Comparison of ENCODE assay signal across 8 cellular contexts in genomic region chr6:1390071-1390804, GRCh38. TPM values are rescaled to one million over a fixed set of nuclear protein-coding genes. Genes with fewer than 3 reads are reported as not detected.
DNase-seq lines count a peak whose midpoint lies in the region; ATAC-seq and TF ChIP-seq lines count a peak whose summit lies in the region.

No MANE protein-coding gene starts in this region.

- DNase-seq in SK-N-SH (no peak), left cardiac atrium (peak; percentile 40), skeletal muscle cell (ENCODE audit: low read depth) (peak; percentile 22), NCI-H345 (lab: John Stamatoyannopoulos, UW) (no peak), PC-3 (no peak)
- peak; percentile 55 for DNase-seq in activated CD8-positive, alpha-beta memory T cell treated with anti-CD3 and anti-CD28 coated beads, Interleukin-2, amount 50 U/mL, for 48 hours

- H3K79me2 ChIP-seq in SK-N-SH (ENCODE audit: insufficient read depth) (no peaks in the 10 kb centered on the region), PC-3 (ENCODE audit: low read length) (no peaks in the 10 kb centered on the region)

- no peak overlapping the region for H3K4me3 ChIP-seq in SK-N-SH (ENCODE audit: low read depth in 2 of 2, low read length in 1 of 2)
- H3K4me3 ChIP-seq in skeletal muscle cell (ENCODE audit: low read depth, low read length) = peak overlapping the region; percentile 53
- no peak overlapping the region for H3K4me3 ChIP-seq in PC-3 (ENCODE audit: low read length)

- no peak for TF ChIP-seq RAD21 in SK-N-SH (IDR thresholded peaks at IDR 0.05; ENCODE audit: low read length)

- CTCF ChIA-PET in SK-N-SH (lab: Yijun Ruan, JAX) (interaction anchor here (1.2 kb wide), 1 partner anchor 9 kb away, joined by 5 read pairs; no protein-coding TSS in a partner anchor), PC-3 (lab: Charles Lee) (no interaction called here)

- intact Hi-C loops in left cardiac atrium (cut with DNase I) = loop anchor here in 1 of 2 donors (10.0 kb wide), 2 partner anchors 475 to 795 kb away; no protein-coding TSS in a partner anchor
- intact Hi-C loops in PC-3 (cut with micrococcal nuclease) = no loop called here

- no peak for TF ChIP-seq EP300 in SK-N-SH (IDR thresholded peaks at IDR 0.05; ENCODE audit: borderline replicate concordance in 1 of 2, low read depth in 1 of 2, low read length in 1 of 2)

- no TSS peak for BruUV-seq in PC-3 (replicated peaks; lab: Mats Ljungman, UMichigan)

- H3F3A ChIP-seq in SK-N-SH (replicated peaks; ENCODE audit: insufficient read depth) (no peaks in the 10 kb centered on the region), PC-3 (ENCODE audit: low read length, unreplicated experiment) (no peaks in the 10 kb centered on the region)

- no peak overlapping the region for H2AFZ ChIP-seq in SK-N-SH (ENCODE audit: low read depth)
- H2AFZ ChIP-seq in PC-3 (ENCODE audit: low read length) = no peak overlapping the region

- H3K9me3 ChIP-seq in SK-N-SH (no peaks in the 10 kb centered on the region), PC-3 (ENCODE audit: low read length) (no peaks in the 10 kb centered on the region)

- POLR2A ChIA-PET in SK-N-SH (lab: Yijun Ruan, JAX) = no interaction called here
- POLR2A ChIA-PET in PC-3 (lab: Charles Lee; ENCODE audit: unreplicated experiment) = no interaction called here

- H3K9ac ChIP-seq in SK-N-SH (no peak overlapping the region), PC-3 (ENCODE audit: low read length) (no peak overlapping the region)

- no peak for ATAC-seq in SK-N-SH treated with all-trans-retinoic acid at 6 μM for 48 hours
- ATAC-seq in left cardiac atrium = peak; percentile 8 to 60
- ATAC-seq in PC-3 = no peak
- ATAC-seq in GM19455 (IDR thresholded peaks at IDR 0.05; ENCODE audit: unreplicated experiment) = no peak

- H3K9me2 ChIP-seq in SK-N-SH (no peaks in the 10 kb centered on the region), PC-3 (replicated peaks; ENCODE audit: low read length) (no peaks in the 10 kb centered on the region)

- H3K4me1 ChIP-seq in SK-N-SH (ENCODE audit: control insufficient read depth in 1 of 2, insufficient read depth in 2 of 2, low read depth in 1 of 2, low read length in 1 of 2) (no peaks in the 10 kb centered on the region), PC-3 (ENCODE audit: insufficient read depth, low read length) (no peaks in the 10 kb centered on the region)

- H3K27me3 ChIP-seq in SK-N-SH (ENCODE audit: insufficient read depth) = peaks cover 82% of the 10 kb centered on the region
- H3K27me3 ChIP-seq in PC-3 (ENCODE audit: low read length) = peaks cover 72% of the 10 kb centered on the region

- H4K20me1 ChIP-seq in SK-N-SH (ENCODE audit: insufficient read depth) = no peaks in the 10 kb centered on the region
- H4K20me1 ChIP-seq in PC-3 (ENCODE audit: low read length) = no peaks in the 10 kb centered on the region

- H3K36me3 ChIP-seq in SK-N-SH (replicated peaks in 1 of 2; ENCODE audit: control insufficient read depth in 1 of 2, insufficient read depth in 2 of 2, low read length in 1 of 2) (no peaks in the 10 kb centered on the region), PC-3 (ENCODE audit: low read depth, low read length) (no peaks in the 10 kb centered on the region)

- WGBS in SK-N-SH (ENCODE audit: low lambda C conversion rate) = 2% methylated on average over 26 of the region's 92 CpGs

- H3K4me2 ChIP-seq in SK-N-SH = peak overlapping the region; percentile 33; the same call in 1 of the 2 replicates
- no peak overlapping the region for H3K4me2 ChIP-seq in PC-3 (ENCODE audit: low read length)

- H3K27ac ChIP-seq in SK-N-SH (ENCODE audit: low read depth in 2 of 2, low read length in 1 of 2) = no peak overlapping the region
- no peak overlapping the region for H3K27ac ChIP-seq in PC-3 (ENCODE audit: low read length)

- no peak for TF ChIP-seq CTCF in SK-N-SH (IDR thresholded peaks at IDR 0.05)
- TF ChIP-seq CTCF in PC-3 (conservative IDR thresholded peaks at IDR 0.05; ENCODE audit: low read depth, low read length) = no peak

TF ChIP-seq in SK-N-SH, 30 proteins besides CTCF, POLR2A, EP300 and RAD21:
- no peak for TF ChIP-seq NFIC (IDR thresholded peaks at IDR 0.05; ENCODE audit: borderline replicate concordance)
- peak; percentile 86 for TF ChIP-seq EZH2phosphoT487 (IDR thresholded peaks at IDR 0.05; ENCODE audit: borderline replicate concordance, low read depth)
TF ChIP-seq in SK-N-SH: peak in this region for 1.

TF ChIP-seq in SK-N-SH treated with all-trans-retinoic acid at 6 μM for 48 hours, 23 proteins besides CTCF, POLR2A, EP300 and RAD21:
- TF ChIP-seq ZNF565 (CRISPR knock-in tag; conservative IDR thresholded peaks at IDR 0.05; ENCODE audit: low read depth) = no peak
- no peak for TF ChIP-seq PATZ1 (CRISPR knock-in tag; IDR thresholded peaks at IDR 0.05; ENCODE audit: borderline replicate concordance)
- TF ChIP-seq ZFP30 (CRISPR knock-in tag; IDR thresholded peaks at IDR 0.05) = no peak
- no peak for TF ChIP-seq RARB (CRISPR knock-in tag; IDR thresholded peaks at IDR 0.05)

RNA-seq across cellular contexts. Expression of gene FOXF2, which starts 0.9 kb away (rescaled TPM):
- not detected in 2 replicates for polyA plus RNA-seq in SK-N-SH (2012; rRNA removed)
- polyA plus RNA-seq in SK-N-SH (2012; cell fraction: cytosol; rRNA removed) = not detected in 2 replicates
- not detected in 2 replicates for polyA plus RNA-seq in SK-N-SH (2012; cell fraction: nucleus; rRNA removed)
- total RNA-seq in left cardiac atrium (under 1 TPM; 0.24 to 0.29 TPM), PC-3 (2014; rRNA removed) (not detected in 2 replicates)

Comparison
In these comparisons a context has a peak if more than half of its experiments do, and no peak if none do; other contexts are left out.
1. DNase-seq: peak in activated CD8-positive, alpha-beta memory T cell treated with anti-CD3 and anti-CD28 coated beads, Interleukin-2, amount 50 U/mL, for 48 hours (single experiment), left cardiac atrium (single experiment) and skeletal muscle cell (single experiment); none in SK-N-SH (single experiment), NCI-H345 (single experiment) and PC-3 (single experiment).
2. ATAC-seq: peak in left cardiac atrium (2 of 2); none in SK-N-SH treated with all-trans-retinoic acid at 6 μM for 48 hours (single experiment), PC-3 (single experiment) and GM19455 (single experiment).